In genomic region chr20:51134405-51134804, GRCh38 we compare ENCODE assay signal across 18 cellular contexts.
"Had no signal": no experiment of that assay in that cellular context is flagged by ENCODE, and none has a peak within 500 bp of the region (broad histone marks: within the 10 kb centered on the region; RNA-seq: fewer than 3 reads in every experiment).

No MANE protein-coding gene starts in this region.

- H3K27me3 Mint-ChIP-seq: activated CD4-positive, alpha-beta T cell treated with anti-CD3 and anti-CD28 coated beads, Interleukin-2, amount 10 ng/mL, durations not matched to agents 7 days and 5 days had no signal

- H3K4me1 Mint-ChIP-seq: activated naive CD8-positive, alpha-beta T cell treated with anti-CD3 and anti-CD28 coated beads for 36 hours had no signal

- DNase-seq: activated CD4-positive, alpha-beta T cell treated with anti-CD3 and anti-CD28 coated beads, Interleukin-2, amount 10 ng/mL, durations not matched to agents 7 days and 5 days; activated naive CD4-positive, alpha-beta T cell; activated naive CD8-positive, alpha-beta T cell treated with anti-CD3 and anti-CD28 coated beads for 36 hours; amniotic stem cell; dermis blood vessel endothelial cell; effector memory CD4-positive, alpha-beta T cell; kidney; left lung; midbrain; retina; stimulated activated CD4-positive, alpha-beta T cell treated with anti-CD3 and anti-CD28 coated beads, Interleukin-12 subunit alpha, Interleukin-12 subunit beta, amount 100 ng/mL, for 4 hours; stimulated activated CD4-positive, alpha-beta T cell treated with anti-CD3 and anti-CD28 coated beads, Interleukin-1b, Interleukin-23, amount 100 ng/mL, for 48 hours; stimulated activated naive CD8-positive, alpha-beta T cell treated with anti-CD3 and anti-CD28 coated beads, Interleukin-15, Interleukin-2, amounts not matched to agents 100 U/mL and 50 U/mL, for 24 hours; substantia nigra; T1000; tibial artery had no signal

- H3K4me1 ChIP-seq: left lung, tibial artery had no signal

- H3K27ac Mint-ChIP-seq: activated CD4-positive, alpha-beta T cell treated with anti-CD3 and anti-CD28 coated beads, Interleukin-2, amount 10 ng/mL, durations not matched to agents 7 days and 5 days; activated naive CD8-positive, alpha-beta T cell treated with anti-CD3 and anti-CD28 coated beads for 36 hours; activated T-helper 1 cell treated with anti-CD3 and anti-CD28 coated beads, Interleukin-12 subunit alpha, Interleukin-12 subunit beta, Interleukin-2, Interleukin-4 antibody, amounts not matched to agents 30 ng/mL and 10 ng/mL and 1 ng/mL, durations not matched to agents 14 hours and 24 hours and 36 hours had no signal

- H3K36me3 Mint-ChIP-seq: activated naive CD8-positive, alpha-beta T cell treated with anti-CD3 and anti-CD28 coated beads for 36 hours had no signal

- H3K27ac ChIP-seq: left lung, tibial artery had no signal

- H3K9me3 ChIP-seq: left lung, tibial artery had no signal

- H3K4me3 Mint-ChIP-seq: activated CD4-positive, alpha-beta T cell treated with anti-CD3 and anti-CD28 coated beads, Interleukin-2, amount 10 ng/mL, durations not matched to agents 7 days and 5 days; activated naive CD8-positive, alpha-beta T cell treated with anti-CD3 and anti-CD28 coated beads for 36 hours; activated T-helper 1 cell treated with anti-CD3 and anti-CD28 coated beads, Interleukin-12 subunit alpha, Interleukin-12 subunit beta, Interleukin-2, Interleukin-4 antibody, amounts not matched to agents 30 ng/mL and 10 ng/mL and 1 ng/mL, durations not matched to agents 14 hours and 24 hours and 36 hours had no signal

- H3K9me3 Mint-ChIP-seq: activated CD4-positive, alpha-beta T cell treated with anti-CD3 and anti-CD28 coated beads, Interleukin-2, amount 10 ng/mL, durations not matched to agents 7 days and 5 days; activated naive CD8-positive, alpha-beta T cell treated with anti-CD3 and anti-CD28 coated beads for 36 hours; activated T-helper 1 cell treated with anti-CD3 and anti-CD28 coated beads, Interleukin-12 subunit alpha, Interleukin-12 subunit beta, Interleukin-2, Interleukin-4 antibody, amounts not matched to agents 30 ng/mL and 10 ng/mL and 1 ng/mL, durations not matched to agents 14 hours and 24 hours and 36 hours had no signal

- ATAC-seq: activated CD4-positive, CD25-positive, alpha-beta regulatory T cell treated with anti-CD3 and anti-CD28 coated beads, Interleukin-2, amount 50 U/mL, for 24 hours; left lung; stimulated activated naive CD8-positive, alpha-beta T cell treated with anti-CD3 and anti-CD28 coated beads, Interleukin-15, Interleukin-2, amounts not matched to agents 100 U/mL and 50 U/mL, for 24 hours had no signal

- H3K4me3 ChIP-seq: left lung, tibial artery had no signal

- H3K36me3 ChIP-seq: left lung, tibial artery had no signal

- H3K27me3 ChIP-seq: left lung had no signal

- FAIRE-seq: kidney had no signal
